Comparison of ENCODE assay signal across 21 cellular contexts in the genomic region with DNA sequence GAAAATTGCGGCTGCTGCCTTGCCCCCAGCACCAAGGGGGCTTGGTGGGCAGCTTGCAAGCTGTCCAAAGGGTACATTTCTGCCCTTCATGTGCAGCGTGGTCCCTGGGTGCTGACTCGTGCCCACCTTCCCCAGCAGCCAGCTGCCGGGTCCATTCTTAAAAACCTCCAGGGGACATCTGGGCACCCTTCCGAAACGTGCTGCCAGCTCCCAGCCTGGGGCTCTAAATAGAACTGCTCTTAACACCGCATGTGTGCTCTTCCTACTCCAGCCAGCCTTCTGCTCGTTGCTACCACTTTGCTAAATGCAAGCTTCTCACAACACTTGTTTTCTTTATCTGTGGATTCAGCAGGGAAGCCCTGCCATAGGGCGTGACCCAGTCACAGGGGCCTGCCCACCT.
DNase-seq lines count a peak whose midpoint lies in the region; ATAC-seq, FAIRE-seq and TF ChIP-seq lines count a peak whose summit lies in the region.
"Had no signal": no experiment of that assay in that cellular context is flagged by ENCODE, and none has a peak within 500 bp of the region (broad histone marks: within the 10 kb centered on the region; RNA-seq: fewer than 3 reads in every experiment).

No MANE protein-coding gene starts in this region.

- no peak for ATAC-seq in activated naive CD8-positive, alpha-beta T cell treated with anti-CD3 and anti-CD28 coated beads, Interleukin-2, amount 50 U/mL, for 24 hours
- ATAC-seq: T-helper 17 cell had no signal

- intact Hi-C loops in sigmoid colon (cut with DNase I), result no loop called here

- H3K27ac Mint-ChIP-seq in chondrocyte (ENCODE audit: unreplicated experiment), result no peak overlapping the region
- no peak overlapping the region for H3K27ac Mint-ChIP-seq in activated naive CD8-positive, alpha-beta T cell treated with anti-CD3 and anti-CD28 coated beads, Interleukin-2, amount 50 U/mL, for 24 hours
- H3K27ac Mint-ChIP-seq: IgD-negative memory B cell, T-helper 17 cell had no signal

- no peak overlapping the region for H3K27ac ChIP-seq in sigmoid colon
- H3K27ac ChIP-seq: A549, HL-60 had no signal

- no peaks in the 10 kb centered on the region for H3K4me1 ChIP-seq in sigmoid colon
- H3K4me1 ChIP-seq: A549 had no signal

- H3K27me3 ChIP-seq in sigmoid colon, result no peaks in the 10 kb centered on the region

- peaks cover 9% of the 10 kb centered on the region for H3K9me3 Mint-ChIP-seq in chondrocyte (ENCODE audit: low read depth)
- no peaks in the 10 kb centered on the region for H3K9me3 Mint-ChIP-seq in activated naive CD8-positive, alpha-beta T cell treated with anti-CD3 and anti-CD28 coated beads, Interleukin-2, amount 50 U/mL, for 24 hours

- H3K9me3 ChIP-seq in sigmoid colon, result no peaks in the 10 kb centered on the region

- 77 to 83% methylated on average over 9 of the region's 9 CpGs for WGBS in sigmoid colon, 2 donors

- TF ChIP-seq POLR2A in sigmoid colon (IDR thresholded peaks at IDR 0.05), result no peak

- H3K36me3 Mint-ChIP-seq in chondrocyte (ENCODE audit: low read depth), result no peaks in the 10 kb centered on the region
- no peaks in the 10 kb centered on the region for H3K36me3 Mint-ChIP-seq in activated naive CD8-positive, alpha-beta T cell treated with anti-CD3 and anti-CD28 coated beads, Interleukin-2, amount 50 U/mL, for 24 hours (ENCODE audit: low read depth)
- H3K36me3 Mint-ChIP-seq: CD14-positive monocyte, IgD-negative memory B cell had no signal

- H3K27me3 Mint-ChIP-seq in chondrocyte (ENCODE audit: low read depth), result peaks cover 5% of the 10 kb centered on the region
- H3K27me3 Mint-ChIP-seq in activated naive CD8-positive, alpha-beta T cell treated with anti-CD3 and anti-CD28 coated beads, Interleukin-2, amount 50 U/mL, for 24 hours, result peaks cover 3% of the 10 kb centered on the region

- no peaks in the 10 kb centered on the region for H3K36me3 ChIP-seq in sigmoid colon

- TF ChIP-seq CTCF in chondrocyte (IDR thresholded peaks at IDR 0.05) (no peak), sigmoid colon (IDR thresholded peaks at IDR 0.05) (no peak)

- H3K4me3 Mint-ChIP-seq in chondrocyte (ENCODE audit: unreplicated experiment), result no peak overlapping the region
- no peak overlapping the region for H3K4me3 Mint-ChIP-seq in activated naive CD8-positive, alpha-beta T cell treated with anti-CD3 and anti-CD28 coated beads, Interleukin-2, amount 50 U/mL, for 24 hours
- H3K4me3 Mint-ChIP-seq: CD14-positive monocyte, H9, IgD-negative memory B cell, T-helper 17 cell had no signal

- no peak overlapping the region for H3K4me3 ChIP-seq in sigmoid colon
- H3K4me3 ChIP-seq: A549 had no signal

- TF ChIP-seq EP300 in sigmoid colon (IDR thresholded peaks at IDR 0.05), result no peak

- DNase-seq in NCI-H524 (lab: John Stamatoyannopoulos, UW), result peak; percentile 32 to 76
- DNase-seq in NCI-H524 treated with DMSO at 0.1 percent for 48 hours (lab: John Stamatoyannopoulos, UW), result no peak
- DNase-seq in NCI-H1092 (lab: John Stamatoyannopoulos, UW), result peak; percentile 76
- DNase-seq in chondrocyte (ENCODE audit: low spot score), result peak; percentile 51
- peak; percentile 29 for DNase-seq in sigmoid colon
- DNase-seq in activated naive CD8-positive, alpha-beta T cell treated with anti-CD3 and anti-CD28 coated beads, Interleukin-2, amount 50 U/mL, for 24 hours, result no peak
- DNase-seq in DMS153 treated with DMSO at 0.1 percent for 48 hours (lab: John Stamatoyannopoulos, UW; ENCODE audit: unreplicated experiment), result no peak
- DNase-seq in RCC 7860 (ENCODE audit: low spot score), result no peak
- DNase-seq: H9, Kasumi-1, MM.1S, NCI-H1105 treated with DMSO at 0.1 percent for 48 hours, NCI-H2081, NCI-H446, NCI-H748 treated with DMSO at 0.1 percent for 48 hours, T-helper 17 cell had no signal

- no peaks in the 10 kb centered on the region for H3K4me1 Mint-ChIP-seq in chondrocyte (ENCODE audit: low read depth)
- H3K4me1 Mint-ChIP-seq in activated naive CD8-positive, alpha-beta T cell treated with anti-CD3 and anti-CD28 coated beads, Interleukin-2, amount 50 U/mL, for 24 hours, result no peaks in the 10 kb centered on the region
- H3K4me1 Mint-ChIP-seq: CD14-positive monocyte, IgD-negative memory B cell, T-helper 17 cell had no signal

- FAIRE-seq in RCC 7860 (lab: Jason Lieb, UNC), result no peak
- FAIRE-seq: A549, HTR-8/SVneo had no signal

Comparison
In these comparisons a context has a peak if more than half of its experiments do, and no peak if none do; other contexts are left out.
1. DNase-seq: peak in NCI-H524 (2 of 2), NCI-H1092 (single experiment), chondrocyte (single experiment) and sigmoid colon (single experiment); none in NCI-H524 treated with DMSO at 0.1 percent for 48 hours (single experiment), activated naive CD8-positive, alpha-beta T cell treated with anti-CD3 and anti-CD28 coated beads, Interleukin-2, amount 50 U/mL, for 24 hours (single experiment), DMS153 treated with DMSO at 0.1 percent for 48 hours (single experiment) and RCC 7860 (single experiment).